1 cellular context compared by ENCODE assay signal in genomic region chr1:100433563-100433962, GRCh38.
TF ChIP-seq lines count a peak whose summit lies in the region.

No MANE protein-coding gene starts in this region.

TF ChIP-seq in GM12878, 131 proteins besides CTCF, POLR2A, EP300 and RAD21 (continued from another document):
- no peak for TF ChIP-seq ZNF687 (IDR thresholded peaks at IDR 0.05)
- TF ChIP-seq ZBTB33 (IDR thresholded peaks at IDR 0.05) = no peak
- TF ChIP-seq, protein P1, sequence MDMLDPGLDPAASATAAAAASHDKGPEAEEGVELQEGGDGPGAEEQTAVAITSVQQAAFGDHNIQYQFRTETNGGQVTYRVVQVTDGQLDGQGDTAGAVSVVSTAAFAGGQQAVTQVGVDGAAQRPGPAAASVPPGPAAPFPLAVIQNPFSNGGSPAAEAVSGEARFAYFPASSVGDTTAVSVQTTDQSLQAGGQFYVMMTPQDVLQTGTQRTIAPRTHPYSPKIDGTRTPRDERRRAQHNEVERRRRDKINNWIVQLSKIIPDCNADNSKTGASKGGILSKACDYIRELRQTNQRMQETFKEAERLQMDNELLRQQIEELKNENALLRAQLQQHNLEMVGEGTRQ (IDR thresholded peaks at IDR 0.05; ENCODE audit: borderline replicate concordance, low read depth, low read length) = no peak
- TF ChIP-seq SPI1 (IDR thresholded peaks at IDR 0.05; ENCODE audit: borderline replicate concordance, insufficient read depth, low read depth, low read length) = no peak
- no peak for TF ChIP-seq CBX3 (IDR thresholded peaks at IDR 0.05; ENCODE audit: borderline replicate concordance, low read depth)
- TF ChIP-seq, protein P2, sequence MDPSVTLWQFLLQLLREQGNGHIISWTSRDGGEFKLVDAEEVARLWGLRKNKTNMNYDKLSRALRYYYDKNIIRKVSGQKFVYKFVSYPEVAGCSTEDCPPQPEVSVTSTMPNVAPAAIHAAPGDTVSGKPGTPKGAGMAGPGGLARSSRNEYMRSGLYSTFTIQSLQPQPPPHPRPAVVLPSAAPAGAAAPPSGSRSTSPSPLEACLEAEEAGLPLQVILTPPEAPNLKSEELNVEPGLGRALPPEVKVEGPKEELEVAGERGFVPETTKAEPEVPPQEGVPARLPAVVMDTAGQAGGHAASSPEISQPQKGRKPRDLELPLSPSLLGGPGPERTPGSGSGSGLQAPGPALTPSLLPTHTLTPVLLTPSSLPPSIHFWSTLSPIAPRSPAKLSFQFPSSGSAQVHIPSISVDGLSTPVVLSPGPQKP (IDR thresholded peaks at IDR 0.05; ENCODE audit: low read depth, low read length) = no peak
- no peak for TF ChIP-seq NR2F1 (conservative IDR thresholded peaks at IDR 0.05)
- TF ChIP-seq FOXM1 (IDR thresholded peaks at IDR 0.05; ENCODE audit: low read depth, low read length) = no peak
- 0 out of 2 replicates have a peak, but pooled peaks have one; percentile 24 for TF ChIP-seq NFIC (IDR thresholded peaks at IDR 0.05; ENCODE audit: low read depth, low read length)
- TF ChIP-seq EGR1 (IDR thresholded peaks at IDR 0.05; ENCODE audit: borderline replicate concordance in 1 of 2, low read depth in 2 of 2, low read length in 2 of 2) = no peak
